1 cellular context compared by ENCODE assay signal in the genomic region with DNA sequence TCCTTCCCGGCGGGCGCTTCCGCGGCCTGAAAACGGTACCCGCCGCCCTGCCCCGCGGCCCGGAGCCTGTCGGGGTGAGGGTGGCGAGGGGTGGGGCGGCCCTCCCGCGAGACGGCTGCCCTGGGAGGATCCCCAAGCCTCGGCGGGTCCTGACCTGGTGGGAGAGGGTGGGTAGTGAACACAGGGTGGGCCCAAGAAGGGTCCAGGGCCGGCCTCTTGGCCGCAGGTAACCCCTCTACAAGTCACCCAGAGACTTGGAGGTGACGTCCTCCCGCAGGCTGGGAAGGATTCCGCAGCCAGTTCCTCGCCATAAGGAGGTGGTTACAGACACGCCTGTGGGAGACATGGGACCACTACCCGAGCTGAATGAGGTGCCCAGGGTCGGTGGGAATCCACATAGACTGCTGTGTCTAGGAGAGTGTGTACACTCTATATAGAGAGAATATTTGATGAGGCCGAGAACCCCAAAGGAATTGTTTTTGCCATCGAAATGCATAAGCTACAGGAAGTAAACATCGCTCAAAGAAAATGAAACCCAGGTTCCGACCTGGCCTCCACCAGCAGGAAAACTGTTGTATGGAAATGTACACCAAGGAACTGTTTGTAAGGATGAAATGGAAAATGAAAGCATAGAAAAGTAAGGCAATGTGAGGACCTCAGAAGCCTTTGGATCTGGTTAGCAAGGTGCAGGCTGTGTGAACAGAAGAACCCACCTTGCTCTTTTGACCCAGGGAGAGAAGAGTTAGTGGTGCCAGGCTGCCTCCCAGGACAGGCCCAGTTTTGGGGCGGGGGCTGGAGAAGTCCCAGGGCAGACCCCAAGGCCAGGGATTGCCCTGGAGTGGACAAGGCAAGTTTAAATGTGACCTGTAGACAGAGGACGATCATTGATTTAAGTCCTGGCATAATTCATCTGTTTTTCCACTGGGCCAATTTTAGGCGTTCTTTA.
A peak's percentile ranks its signal among the peaks of the same experiment; 100 is the strongest.
TF ChIP-seq lines count a peak whose summit lies in the region.

No MANE protein-coding gene starts in this region.

TF ChIP-seq in HepG2, 621 proteins besides CTCF, POLR2A, EP300 and RAD21 (continued from another document and continues in another):
- TF ChIP-seq PAXIP1 (CRISPR knock-in tag; conservative IDR thresholded peaks at IDR 0.05) (no peak), KMT2A (CRISPR knock-in tag; IDR thresholded peaks at IDR 0.05) (0 out of 2 replicates have a peak, but pooled peaks have one; percentile 23), PHF21A (CRISPR knock-in tag; IDR thresholded peaks at IDR 0.05) (no peak), ZSCAN20 (CRISPR knock-in tag; IDR thresholded peaks at IDR 0.05; ENCODE audit: borderline replicate concordance) (no peak), ZNF574 (CRISPR knock-in tag; IDR thresholded peaks at IDR 0.05) (no peak), RXRA (CRISPR knock-in tag; IDR thresholded peaks at IDR 0.05) (no peak), SRSF9 (IDR thresholded peaks at IDR 0.05; ENCODE audit: borderline replicate concordance, insufficient read depth, low read depth, low read length, poor library complexity, severe bottlenecking) (no peak), KDM5B (CRISPR knock-in tag; IDR thresholded peaks at IDR 0.05; ENCODE audit: borderline replicate concordance) (no peak), ZNF687 (CRISPR knock-in tag; IDR thresholded peaks at IDR 0.05) (peak; percentile 28; the same call in 1 of the 2 replicates), DMAP1 (CRISPR knock-in tag; IDR thresholded peaks at IDR 0.05) (no peak), NR2F6 (IDR thresholded peaks at IDR 0.05) (no peak), NR2F6 (CRISPR knock-in tag; IDR thresholded peaks at IDR 0.05) (0 out of 2 replicates have a peak, but pooled peaks have one; percentile 10), FOXP1 (IDR thresholded peaks at IDR 0.05) (no peak), FOXP1 (CRISPR knock-in tag; IDR thresholded peaks at IDR 0.05) (no peak), ZNF709 (CRISPR knock-in tag; IDR thresholded peaks at IDR 0.05) (no peak), ZSCAN12 (CRISPR knock-in tag; IDR thresholded peaks at IDR 0.05) (no peak), ZNF138 (CRISPR knock-in tag; IDR thresholded peaks at IDR 0.05; ENCODE audit: low read depth) (no peak), THYN1 (CRISPR knock-in tag; IDR thresholded peaks at IDR 0.05; ENCODE audit: borderline replicate concordance, low read depth) (no peak), ZNF746 (CRISPR knock-in tag; IDR thresholded peaks at IDR 0.05) (peak; percentile 25; the same call in 1 of the 2 replicates), ZNF451 (CRISPR knock-in tag; IDR thresholded peaks at IDR 0.05) (no peak), NBN (conservative IDR thresholded peaks at IDR 0.05) (no peak), MTF1 (CRISPR knock-in tag; IDR thresholded peaks at IDR 0.05) (no peak), CREBL2 (CRISPR knock-in tag; IDR thresholded peaks at IDR 0.05; ENCODE audit: borderline replicate concordance) (no peak), NFIC (IDR thresholded peaks at IDR 0.05; ENCODE audit: low read length) (no peak), FOXO1 (CRISPR knock-in tag; IDR thresholded peaks at IDR 0.05) (no peak), ZNF674 (CRISPR knock-in tag; IDR thresholded peaks at IDR 0.05; ENCODE audit: low read depth) (no peak), HOXA5 (CRISPR knock-in tag; IDR thresholded peaks at IDR 0.05) (no peak), NR0B2 (CRISPR knock-in tag; IDR thresholded peaks at IDR 0.05) (no peak), NR2F2 (IDR thresholded peaks at IDR 0.05; ENCODE audit: borderline replicate concordance, low read depth) (no peak), ZNF20 (CRISPR knock-in tag; IDR thresholded peaks at IDR 0.05) (no peak), ZNF747 (CRISPR knock-in tag; IDR thresholded peaks at IDR 0.05; ENCODE audit: borderline replicate concordance) (no peak), AKAP8 (CRISPR knock-in tag; IDR thresholded peaks at IDR 0.05) (no peak), SALL1 (CRISPR knock-in tag; IDR thresholded peaks at IDR 0.05) (no peak), ZNF891 (CRISPR knock-in tag; IDR thresholded peaks at IDR 0.05) (no peak)
- TF ChIP-seq, protein P1, sequence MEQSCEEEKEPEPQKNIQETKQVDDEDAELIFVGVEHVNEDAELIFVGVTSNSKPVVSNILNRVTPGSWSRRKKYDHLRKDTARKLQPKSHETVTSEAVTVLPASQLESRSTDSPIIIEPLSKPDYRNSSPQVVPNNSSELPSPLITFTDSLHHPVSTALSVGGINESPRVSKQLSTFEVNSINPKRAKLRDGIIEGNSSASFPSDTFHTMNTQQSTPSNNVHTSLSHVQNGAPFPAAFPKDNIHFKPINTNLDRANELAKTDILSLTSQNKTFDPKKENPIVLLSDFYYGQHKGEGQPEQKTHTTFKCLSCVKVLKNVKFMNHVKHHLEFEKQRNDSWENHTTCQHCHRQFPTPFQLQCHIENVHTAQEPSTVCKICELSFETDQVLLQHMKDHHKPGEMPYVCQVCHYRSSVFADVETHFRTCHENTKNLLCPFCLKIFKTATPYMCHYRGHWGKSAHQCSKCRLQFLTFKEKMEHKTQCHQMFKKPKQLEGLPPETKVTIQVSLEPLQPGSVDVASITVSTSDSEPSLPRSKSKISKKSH (CRISPR knock-in tag; IDR thresholded peaks at IDR 0.05; ENCODE audit: borderline replicate concordance) = no peak
- TF ChIP-seq, protein P2, sequence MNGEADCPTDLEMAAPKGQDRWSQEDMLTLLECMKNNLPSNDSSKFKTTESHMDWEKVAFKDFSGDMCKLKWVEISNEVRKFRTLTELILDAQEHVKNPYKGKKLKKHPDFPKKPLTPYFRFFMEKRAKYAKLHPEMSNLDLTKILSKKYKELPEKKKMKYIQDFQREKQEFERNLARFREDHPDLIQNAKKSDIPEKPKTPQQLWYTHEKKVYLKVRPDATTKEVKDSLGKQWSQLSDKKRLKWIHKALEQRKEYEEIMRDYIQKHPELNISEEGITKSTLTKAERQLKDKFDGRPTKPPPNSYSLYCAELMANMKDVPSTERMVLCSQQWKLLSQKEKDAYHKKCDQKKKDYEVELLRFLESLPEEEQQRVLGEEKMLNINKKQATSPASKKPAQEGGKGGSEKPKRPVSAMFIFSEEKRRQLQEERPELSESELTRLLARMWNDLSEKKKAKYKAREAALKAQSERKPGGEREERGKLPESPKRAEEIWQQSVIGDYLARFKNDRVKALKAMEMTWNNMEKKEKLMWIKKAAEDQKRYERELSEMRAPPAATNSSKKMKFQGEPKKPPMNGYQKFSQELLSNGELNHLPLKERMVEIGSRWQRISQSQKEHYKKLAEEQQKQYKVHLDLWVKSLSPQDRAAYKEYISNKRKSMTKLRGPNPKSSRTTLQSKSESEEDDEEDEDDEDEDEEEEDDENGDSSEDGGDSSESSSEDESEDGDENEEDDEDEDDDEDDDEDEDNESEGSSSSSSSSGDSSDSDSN (CRISPR knock-in tag; IDR thresholded peaks at IDR 0.05) = peak; percentile 8; the same call in 1 of the 2 replicates
- TF ChIP-seq, protein P3, sequence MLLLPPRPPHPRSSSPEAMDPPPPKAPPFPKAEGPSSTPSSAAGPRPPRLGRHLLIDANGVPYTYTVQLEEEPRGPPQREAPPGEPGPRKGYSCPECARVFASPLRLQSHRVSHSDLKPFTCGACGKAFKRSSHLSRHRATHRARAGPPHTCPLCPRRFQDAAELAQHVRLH (CRISPR knock-in tag; IDR thresholded peaks at IDR 0.05; ENCODE audit: borderline replicate concordance, low read depth) = no peak
- TF ChIP-seq, protein P4, sequence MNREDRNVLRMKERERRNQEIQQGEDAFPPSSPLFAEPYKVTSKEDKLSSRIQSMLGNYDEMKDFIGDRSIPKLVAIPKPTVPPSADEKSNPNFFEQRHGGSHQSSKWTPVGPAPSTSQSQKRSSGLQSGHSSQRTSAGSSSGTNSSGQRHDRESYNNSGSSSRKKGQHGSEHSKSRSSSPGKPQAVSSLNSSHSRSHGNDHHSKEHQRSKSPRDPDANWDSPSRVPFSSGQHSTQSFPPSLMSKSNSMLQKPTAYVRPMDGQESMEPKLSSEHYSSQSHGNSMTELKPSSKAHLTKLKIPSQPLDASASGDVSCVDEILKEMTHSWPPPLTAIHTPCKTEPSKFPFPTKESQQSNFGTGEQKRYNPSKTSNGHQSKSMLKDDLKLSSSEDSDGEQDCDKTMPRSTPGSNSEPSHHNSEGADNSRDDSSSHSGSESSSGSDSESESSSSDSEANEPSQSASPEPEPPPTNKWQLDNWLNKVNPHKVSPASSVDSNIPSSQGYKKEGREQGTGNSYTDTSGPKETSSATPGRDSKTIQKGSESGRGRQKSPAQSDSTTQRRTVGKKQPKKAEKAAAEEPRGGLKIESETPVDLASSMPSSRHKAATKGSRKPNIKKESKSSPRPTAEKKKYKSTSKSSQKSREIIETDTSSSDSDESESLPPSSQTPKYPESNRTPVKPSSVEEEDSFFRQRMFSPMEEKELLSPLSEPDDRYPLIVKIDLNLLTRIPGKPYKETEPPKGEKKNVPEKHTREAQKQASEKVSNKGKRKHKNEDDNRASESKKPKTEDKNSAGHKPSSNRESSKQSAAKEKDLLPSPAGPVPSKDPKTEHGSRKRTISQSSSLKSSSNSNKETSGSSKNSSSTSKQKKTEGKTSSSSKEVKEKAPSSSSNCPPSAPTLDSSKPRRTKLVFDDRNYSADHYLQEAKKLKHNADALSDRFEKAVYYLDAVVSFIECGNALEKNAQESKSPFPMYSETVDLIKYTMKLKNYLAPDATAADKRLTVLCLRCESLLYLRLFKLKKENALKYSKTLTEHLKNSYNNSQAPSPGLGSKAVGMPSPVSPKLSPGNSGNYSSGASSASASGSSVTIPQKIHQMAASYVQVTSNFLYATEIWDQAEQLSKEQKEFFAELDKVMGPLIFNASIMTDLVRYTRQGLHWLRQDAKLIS (CRISPR knock-in tag; IDR thresholded peaks at IDR 0.05) = no peak
